In the genomic region with DNA sequence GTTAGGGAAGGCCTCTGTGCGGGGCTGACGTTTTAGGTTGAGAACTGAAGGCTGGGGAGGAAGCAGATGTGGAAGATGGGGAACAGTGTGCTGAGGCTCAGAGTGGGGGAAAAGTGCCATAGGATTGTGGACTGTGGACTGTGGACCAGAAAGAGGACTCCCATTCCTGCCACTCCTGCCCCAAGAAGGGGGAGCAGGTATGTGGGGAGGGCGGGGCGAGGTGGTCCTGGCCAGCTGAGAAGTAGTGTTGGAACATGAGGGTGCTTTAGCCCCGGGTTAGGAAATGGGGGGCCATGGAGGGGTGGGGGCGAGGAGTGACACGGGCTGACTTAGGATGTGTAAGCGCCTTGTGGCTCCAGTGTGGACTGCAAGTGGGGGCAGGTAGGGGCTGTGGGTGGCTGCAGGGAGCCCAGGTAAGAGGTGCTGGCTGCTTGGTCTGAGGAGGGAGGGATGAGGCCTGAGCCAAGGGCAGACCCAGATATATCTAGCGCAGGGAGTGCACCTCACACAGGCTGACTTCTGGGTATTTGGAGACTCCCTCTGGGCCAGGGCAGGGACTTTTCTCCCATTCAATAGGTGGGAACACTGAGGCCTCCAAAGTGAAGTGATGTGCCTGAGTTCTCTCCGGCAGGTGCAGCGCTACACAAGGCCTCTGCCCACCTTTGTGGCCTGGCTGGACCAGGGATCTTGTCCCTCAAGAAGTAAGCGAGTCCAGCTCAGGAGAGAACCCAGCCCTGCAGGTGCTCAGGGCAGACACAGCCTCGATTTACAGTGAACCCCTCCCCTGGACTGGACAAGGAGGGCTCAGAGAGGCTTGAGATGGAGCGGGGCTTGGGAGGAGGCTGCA, we compare ENCODE assay signal across 1 cellular context.
TF ChIP-seq lines count a peak whose summit lies in the region.

No MANE protein-coding gene starts in this region.

TF ChIP-seq in GM12878, 131 proteins besides CTCF, POLR2A, EP300 and RAD21:
- TF ChIP-seq, protein P1, sequence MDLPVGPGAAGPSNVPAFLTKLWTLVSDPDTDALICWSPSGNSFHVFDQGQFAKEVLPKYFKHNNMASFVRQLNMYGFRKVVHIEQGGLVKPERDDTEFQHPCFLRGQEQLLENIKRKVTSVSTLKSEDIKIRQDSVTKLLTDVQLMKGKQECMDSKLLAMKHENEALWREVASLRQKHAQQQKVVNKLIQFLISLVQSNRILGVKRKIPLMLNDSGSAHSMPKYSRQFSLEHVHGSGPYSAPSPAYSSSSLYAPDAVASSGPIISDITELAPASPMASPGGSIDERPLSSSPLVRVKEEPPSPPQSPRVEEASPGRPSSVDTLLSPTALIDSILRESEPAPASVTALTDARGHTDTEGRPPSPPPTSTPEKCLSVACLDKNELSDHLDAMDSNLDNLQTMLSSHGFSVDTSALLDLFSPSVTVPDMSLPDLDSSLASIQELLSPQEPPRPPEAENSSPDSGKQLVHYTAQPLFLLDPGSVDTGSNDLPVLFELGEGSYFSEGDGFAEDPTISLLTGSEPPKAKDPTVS (IDR thresholded peaks at IDR 0.05; ENCODE audit: low read depth, low read length), result no peak
- TF ChIP-seq DPF2 (IDR thresholded peaks at IDR 0.05), result 0 out of 2 replicates have a peak, but pooled peaks have one; percentile 13
- TF ChIP-seq SPI1 (IDR thresholded peaks at IDR 0.05; ENCODE audit: borderline replicate concordance, insufficient read depth, low read depth, low read length), result no peak
- TF ChIP-seq, protein P2, sequence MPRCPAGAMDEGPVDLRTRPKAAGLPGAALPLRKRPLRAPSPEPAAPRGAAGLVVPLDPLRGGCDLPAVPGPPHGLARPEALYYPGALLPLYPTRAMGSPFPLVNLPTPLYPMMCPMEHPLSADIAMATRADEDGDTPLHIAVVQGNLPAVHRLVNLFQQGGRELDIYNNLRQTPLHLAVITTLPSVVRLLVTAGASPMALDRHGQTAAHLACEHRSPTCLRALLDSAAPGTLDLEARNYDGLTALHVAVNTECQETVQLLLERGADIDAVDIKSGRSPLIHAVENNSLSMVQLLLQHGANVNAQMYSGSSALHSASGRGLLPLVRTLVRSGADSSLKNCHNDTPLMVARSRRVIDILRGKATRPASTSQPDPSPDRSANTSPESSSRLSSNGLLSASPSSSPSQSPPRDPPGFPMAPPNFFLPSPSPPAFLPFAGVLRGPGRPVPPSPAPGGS (IDR thresholded peaks at IDR 0.05; ENCODE audit: borderline replicate concordance, insufficient read depth, low read depth, low read length, poor library complexity, severe bottlenecking), result peak; percentile 16
- TF ChIP-seq HDAC6 (IDR thresholded peaks at IDR 0.05; ENCODE audit: unreplicated experiment), result no peak
- no peak for TF ChIP-seq SP1 (IDR thresholded peaks at IDR 0.05; ENCODE audit: low read depth, low read length)
- no peak for TF ChIP-seq BMI1 (IDR thresholded peaks at IDR 0.05; ENCODE audit: borderline replicate concordance)
- TF ChIP-seq RUNX3 (IDR thresholded peaks at IDR 0.05; ENCODE audit: low read length), result no peak
- no peak for TF ChIP-seq EZH2 (IDR thresholded peaks at IDR 0.05; ENCODE audit: borderline replicate concordance, control insufficient read depth, low read depth, low read length)
- TF ChIP-seq, protein P3, sequence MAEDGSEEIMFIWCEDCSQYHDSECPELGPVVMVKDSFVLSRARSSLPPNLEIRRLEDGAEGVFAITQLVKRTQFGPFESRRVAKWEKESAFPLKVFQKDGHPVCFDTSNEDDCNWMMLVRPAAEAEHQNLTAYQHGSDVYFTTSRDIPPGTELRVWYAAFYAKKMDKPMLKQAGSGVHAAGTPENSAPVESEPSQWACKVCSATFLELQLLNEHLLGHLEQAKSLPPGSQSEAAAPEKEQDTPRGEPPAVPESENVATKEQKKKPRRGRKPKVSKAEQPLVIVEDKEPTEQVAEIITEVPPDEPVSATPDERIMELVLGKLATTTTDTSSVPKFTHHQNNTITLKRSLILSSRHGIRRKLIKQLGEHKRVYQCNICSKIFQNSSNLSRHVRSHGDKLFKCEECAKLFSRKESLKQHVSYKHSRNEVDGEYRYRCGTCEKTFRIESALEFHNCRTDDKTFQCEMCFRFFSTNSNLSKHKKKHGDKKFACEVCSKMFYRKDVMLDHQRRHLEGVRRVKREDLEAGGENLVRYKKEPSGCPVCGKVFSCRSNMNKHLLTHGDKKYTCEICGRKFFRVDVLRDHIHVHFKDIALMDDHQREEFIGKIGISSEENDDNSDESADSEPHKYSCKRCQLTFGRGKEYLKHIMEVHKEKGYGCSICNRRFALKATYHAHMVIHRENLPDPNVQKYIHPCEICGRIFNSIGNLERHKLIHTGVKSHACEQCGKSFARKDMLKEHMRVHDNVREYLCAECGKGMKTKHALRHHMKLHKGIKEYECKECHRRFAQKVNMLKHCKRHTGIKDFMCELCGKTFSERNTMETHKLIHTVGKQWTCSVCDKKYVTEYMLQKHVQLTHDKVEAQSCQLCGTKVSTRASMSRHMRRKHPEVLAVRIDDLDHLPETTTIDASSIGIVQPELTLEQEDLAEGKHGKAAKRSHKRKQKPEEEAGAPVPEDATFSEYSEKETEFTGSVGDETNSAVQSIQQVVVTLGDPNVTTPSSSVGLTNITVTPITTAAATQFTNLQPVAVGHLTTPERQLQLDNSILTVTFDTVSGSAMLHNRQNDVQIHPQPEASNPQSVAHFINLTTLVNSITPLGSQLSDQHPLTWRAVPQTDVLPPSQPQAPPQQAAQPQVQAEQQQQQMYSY (CRISPR knock-in tag; IDR thresholded peaks at IDR 0.05), result no peak
